Comparison of ENCODE assay signal across 8 cellular contexts in genomic region chr10:100009793-100010676, GRCh38. TPM values are rescaled to one million over a fixed set of nuclear protein-coding genes. Genes with fewer than 3 reads are reported as not detected.
A peak's percentile ranks its signal among the peaks of the same experiment; 100 is the strongest.
DNase-seq lines count a peak whose midpoint lies in the region; ATAC-seq lines count a peak whose summit lies in the region.

TSS of gene DNMBP (minus strand) at chr10:100009947. CDS start at chr10:99972124, 37,823 bp downstream.

- DNase-seq in NCI-H82 treated with DMSO at 0.1 percent for 48 hours (lab: John Stamatoyannopoulos, UW; ENCODE audit: unreplicated experiment), result peak; percentile 21
- peak; percentile 36 for DNase-seq in activated CD8-positive, alpha-beta memory T cell treated with anti-CD3 and anti-CD28 coated beads, Interleukin-2, amount 50 U/mL, for 1 hour (ENCODE audit: extremely low read depth)
- DNase-seq in stimulated activated CD8-positive, alpha-beta memory T cell treated with anti-CD3 and anti-CD28 coated beads, Interleukin-15, amount 100 ng/mL, for 24 hours (ENCODE audit: low read depth), result peak; percentile 69

- H3K9me3 ChIP-seq in BLaER1 treated with 17β-estradiol and CSF1 and Interleukin-3, amounts not matched to agents 10 nM and 100 nM (replicated peaks in 1 of 11), result peaks cover 0 to 8% (median 0%) of the 10 kb centered on the region in 11 experiments; a peak in 2 of 22 replicates
- no peaks in the 10 kb centered on the region for H3K9me3 ChIP-seq in mesodermal cell (ENCODE audit: control insufficient read depth, low read length)

- no peaks in the 10 kb centered on the region for H3K27me3 ChIP-seq in BLaER1 treated with 17β-estradiol and CSF1 and Interleukin-3, amounts not matched to agents 10 nM and 100 nM

- in situ Hi-C loops in endometrial microvascular endothelial cells (cut with HindIII; ENCODE audit: inconsistent ontology term, low pct_unique_long_range_greater_than_20kb, low sequenced_read_pairs), result no loop called here

- H4K20me1 ChIP-seq in BLaER1 treated with 17β-estradiol and CSF1 and Interleukin-3, amounts not matched to agents 10 nM and 100 nM, result peaks cover 0 to 15% (median 0%) of the 10 kb centered on the region in 11 experiments; a peak in 2 of 22 replicates

- peak; percentile 67 for ATAC-seq in GM19025 (IDR thresholded peaks at IDR 0.05; ENCODE audit: low read depth, unreplicated experiment)
- ATAC-seq in HG03196 (IDR thresholded peaks at IDR 0.05; ENCODE audit: unreplicated experiment), result peak; percentile 61

- H3K9ac ChIP-seq in BLaER1 treated with 17β-estradiol and CSF1 and Interleukin-3, amounts not matched to agents 10 nM and 100 nM, result peak within 1 kb of the TSS; percentile 71 to 89 (median 81)

- peaks cover 34 to 48% (median 40%) of the 10 kb centered on the region in 10 experiments for H3K4me1 ChIP-seq in BLaER1 treated with 17β-estradiol and CSF1 and Interleukin-3, amounts not matched to agents 10 nM and 100 nM
- H3K4me1 ChIP-seq in mesodermal cell (ENCODE audit: control insufficient read depth, insufficient read depth, low read length, poor library complexity, severe bottlenecking), result peaks cover 11% of the 10 kb centered on the region

- H3K36me3 ChIP-seq in BLaER1 treated with 17β-estradiol and CSF1 and Interleukin-3, amounts not matched to agents 10 nM and 100 nM, result no peaks in the 10 kb centered on the region
- H3K36me3 ChIP-seq in mesodermal cell (ENCODE audit: control insufficient read depth, insufficient read depth, low read length), result no peaks in the 10 kb centered on the region

- peak within 1 kb of the TSS; percentile 88 to 99 (median 92) for H3K4me2 ChIP-seq in BLaER1 treated with 17β-estradiol and CSF1 and Interleukin-3, amounts not matched to agents 10 nM and 100 nM

- WGBS in mesodermal cell (ENCODE audit: insufficient coverage in 2 of 2), 2 experiments, result 6% methylated on average over 55 to 73 of the region's 86 CpGs

- peak within 1 kb of the TSS; percentile 70 to 87 (median 80) for H3K4me3 ChIP-seq in BLaER1 treated with 17β-estradiol and CSF1 and Interleukin-3, amounts not matched to agents 10 nM and 100 nM
- H3K4me3 ChIP-seq in mesodermal cell (ENCODE audit: extremely low read depth, insufficient read depth, low read length, poor library complexity, severe bottlenecking), result peak within 1 kb of the TSS; percentile 69

- H3K27ac ChIP-seq in BLaER1 treated with 17β-estradiol and CSF1 and Interleukin-3, amounts not matched to agents 10 nM and 100 nM, result peak within 1 kb of the TSS; percentile 31 to 70 (median 63); a peak in 21 of 22 replicates
- H3K27ac ChIP-seq in mesodermal cell (ENCODE audit: low read depth, low read length, severe bottlenecking), result peak within 1 kb of the TSS; percentile 34

RNA-seq across cellular contexts. Expression of gene DNMBP, which starts in this region (rescaled TPM):
- total RNA-seq in endometrial microvascular endothelial cells (ENCODE audit: inconsistent ontology term), result 31.9 TPM
- 26.5 TPM for polyA plus RNA-seq in mesodermal cell (2013, experiment 1 of 2)
- 26.6 TPM for polyA plus RNA-seq in mesodermal cell (2013, experiment 2 of 2)

Comparison
In these comparisons a context has a peak if more than half of its experiments do, and no peak if none do; other contexts are left out.
1. Peak in every context shown above with its lines: DNase-seq, ATAC-seq, H3K4me3 ChIP-seq and H3K27ac ChIP-seq.